9 cellular contexts compared by ENCODE assay signal in the genomic region with DNA sequence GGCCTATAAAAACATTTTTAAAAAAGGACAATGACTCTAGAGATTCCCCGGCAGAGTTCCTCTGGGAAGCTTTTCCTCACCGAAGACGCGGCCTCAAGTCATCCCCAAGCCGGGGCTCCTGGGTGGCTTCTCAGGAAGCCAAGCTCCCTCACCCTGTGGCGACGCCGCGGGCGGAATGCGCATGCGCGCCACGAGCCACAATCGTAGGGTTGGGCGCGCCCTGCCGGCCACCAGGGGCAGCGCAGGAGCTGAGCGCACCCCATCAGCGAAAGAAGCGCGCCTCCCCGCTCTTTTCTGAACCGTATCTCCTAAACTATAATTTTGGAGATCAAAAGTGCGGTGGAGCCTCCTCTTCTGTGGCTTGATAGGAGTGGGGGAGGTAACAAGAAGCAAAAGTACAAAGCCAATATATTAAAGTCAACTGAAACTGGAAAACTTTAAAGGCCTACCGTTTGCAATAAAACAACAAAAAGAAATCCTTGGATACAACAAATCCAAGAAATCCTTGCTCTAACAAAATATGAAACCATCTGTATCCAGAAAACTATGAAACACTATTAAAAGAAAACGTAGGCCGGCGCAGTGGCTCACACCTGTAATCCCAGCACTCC. TPM values are rescaled to one million over a fixed set of nuclear protein-coding genes. Genes with fewer than 3 reads are reported as not detected.
A peak's percentile ranks its signal among the peaks of the same experiment; 100 is the strongest.
DNase-seq lines count a peak whose midpoint lies in the region; ATAC-seq and TF ChIP-seq lines count a peak whose summit lies in the region.
"Had no signal": no experiment of that assay in that cellular context is flagged by ENCODE, and none has a peak within 500 bp of the region (broad histone marks: within the 10 kb centered on the region; RNA-seq: fewer than 3 reads in every experiment).

No MANE protein-coding gene starts in this region.

- TF ChIP-seq CTCF in foreskin fibroblast (IDR thresholded peaks at IDR 0.05; ENCODE audit: low read depth, low read length) (peak; percentile 45), ovary (IDR thresholded peaks at IDR 0.05) (peak; percentile 77 to 90 (median 82))

- H3K27ac ChIP-seq in ovary, result no peak overlapping the region
- no peak overlapping the region for H3K27ac ChIP-seq in thymus (ENCODE audit: low read depth)
- H3K27ac ChIP-seq: epithelial cell of prostate had no signal

- H3K4me1 Mint-ChIP-seq in activated T-helper 1 cell treated with anti-CD3 and anti-CD28 coated beads, Interleukin-12 subunit alpha, Interleukin-12 subunit beta, Interleukin-2, Interleukin-4 antibody, amounts not matched to agents 30 ng/mL and 10 ng/mL and 1 ng/mL, durations not matched to agents 14 hours and 24 hours and 36 hours (ENCODE audit: low read depth), result no peaks in the 10 kb centered on the region

- TF ChIP-seq POLR2A in ovary (IDR thresholded peaks at IDR 0.05), result no peak

- H3K4me3 ChIP-seq in foreskin fibroblast (ENCODE audit: low read depth in 1 of 2, low read length in 2 of 2) (no peak overlapping the region), ovary (peak overlapping the region; percentile 23), thymus (ENCODE audit: low read length) (peak overlapping the region; percentile 33)

- no peak overlapping the region for H3K27ac Mint-ChIP-seq in activated T-helper 1 cell treated with anti-CD3 and anti-CD28 coated beads, Interleukin-12 subunit alpha, Interleukin-12 subunit beta, Interleukin-2, Interleukin-4 antibody, amounts not matched to agents 30 ng/mL and 10 ng/mL and 1 ng/mL, durations not matched to agents 14 hours and 24 hours and 36 hours

- H3K4me3 Mint-ChIP-seq in activated T-helper 1 cell treated with anti-CD3 and anti-CD28 coated beads, Interleukin-12 subunit alpha, Interleukin-12 subunit beta, Interleukin-2, Interleukin-4 antibody, amounts not matched to agents 30 ng/mL and 10 ng/mL and 1 ng/mL, durations not matched to agents 14 hours and 24 hours and 36 hours, result no peak overlapping the region

- H3K9me3 Mint-ChIP-seq in activated T-helper 1 cell treated with anti-CD3 and anti-CD28 coated beads, Interleukin-12 subunit alpha, Interleukin-12 subunit beta, Interleukin-2, Interleukin-4 antibody, amounts not matched to agents 30 ng/mL and 10 ng/mL and 1 ng/mL, durations not matched to agents 14 hours and 24 hours and 36 hours, result peaks cover 14% of the 10 kb centered on the region

- peaks cover 11% of the 10 kb centered on the region for H3K27me3 Mint-ChIP-seq in activated T-helper 1 cell treated with anti-CD3 and anti-CD28 coated beads, Interleukin-12 subunit alpha, Interleukin-12 subunit beta, Interleukin-2, Interleukin-4 antibody, amounts not matched to agents 30 ng/mL and 10 ng/mL and 1 ng/mL, durations not matched to agents 14 hours and 24 hours and 36 hours (ENCODE audit: insufficient read depth)

- TF ChIP-seq EP300 in ovary (IDR thresholded peaks at IDR 0.05), result no peak

- no peaks in the 10 kb centered on the region for H3K9me3 ChIP-seq in ovary
- H3K9me3 ChIP-seq in thymus (ENCODE audit: control insufficient read depth), result peaks cover 6% of the 10 kb centered on the region

- ATAC-seq in HG03139 (IDR thresholded peaks at IDR 0.05; ENCODE audit: unreplicated experiment) (no peak), GM21423 (IDR thresholded peaks at IDR 0.05; ENCODE audit: unreplicated experiment) (no peak)

- peaks cover 8% of the 10 kb centered on the region for H3K36me3 Mint-ChIP-seq in activated T-helper 1 cell treated with anti-CD3 and anti-CD28 coated beads, Interleukin-12 subunit alpha, Interleukin-12 subunit beta, Interleukin-2, Interleukin-4 antibody, amounts not matched to agents 30 ng/mL and 10 ng/mL and 1 ng/mL, durations not matched to agents 14 hours and 24 hours and 36 hours (ENCODE audit: low read depth)

- intact Hi-C loops in activated T-helper 1 cell treated with anti-CD3 and anti-CD28 coated beads, Interleukin-12 subunit alpha, Interleukin-12 subunit beta, Interleukin-2, Interleukin-4 antibody, amounts not matched to agents 30 ng/mL and 10 ng/mL and 1 ng/mL, durations not matched to agents 14 hours and 24 hours and 36 hours (cut with micrococcal nuclease), result loop anchor here (1.0 to 2.0 kb wide), 2 partner anchors 18 to 76 kb away; a partner anchor contains a TSS
- intact Hi-C loops in ovary (cut with DNase I), result no loop called here

- H3K4me1 ChIP-seq in ovary (ENCODE audit: insufficient read depth), result peaks cover 3% of the 10 kb centered on the region
- peaks cover 8% of the 10 kb centered on the region for H3K4me1 ChIP-seq in thymus (ENCODE audit: control insufficient read depth, insufficient read depth, low read length)

- peak; percentile 8 for DNase-seq in NK-92 (lab: John Stamatoyannopoulos, UW; ENCODE audit: unreplicated experiment)
- no peak for DNase-seq in NK-92 treated with Interleukin-12 subunit alpha and Interleukin-12 subunit beta, amount 100 ng/mL, for 24 hours (lab: John Stamatoyannopoulos, UW)
- peak; percentile 80 for DNase-seq in activated T-helper 1 cell treated with anti-CD3 and anti-CD28 coated beads, Interleukin-12 subunit alpha, Interleukin-12 subunit beta, Interleukin-2, Interleukin-4 antibody, amounts not matched to agents 30 ng/mL and 10 ng/mL and 1 ng/mL, durations not matched to agents 14 hours and 24 hours and 36 hours (ENCODE audit: low spot score)
- peak; percentile 34 to 84 for DNase-seq in foreskin fibroblast
- peak; percentile 86 to 91 (median 88) for DNase-seq in ovary

- H3K36me3 ChIP-seq in ovary (no peaks in the 10 kb centered on the region), thymus (ENCODE audit: control insufficient read depth, insufficient read depth) (no peaks in the 10 kb centered on the region)

- no peaks in the 10 kb centered on the region for H3K27me3 ChIP-seq in ovary
- H3K27me3 ChIP-seq in thymus (ENCODE audit: control insufficient read depth, insufficient read depth), result peaks cover 5% of the 10 kb centered on the region

- 5 to 8% (median 5%) methylated on average over 30 of the region's 30 CpGs for WGBS in ovary, 3 donors
- WGBS in thymus, result 8% methylated on average over 30 of the region's 30 CpGs

RNA-seq across cellular contexts. Expression of a gene that starts 17.4 kb away (rescaled TPM):
- 63.7 and 65.6 TPM in 2 replicates for total RNA-seq in activated T-helper 1 cell treated with anti-CD3 and anti-CD28 coated beads, Interleukin-12 subunit alpha, Interleukin-12 subunit beta, Interleukin-2, Interleukin-4 antibody, amounts not matched to agents 30 ng/mL and 10 ng/mL and 1 ng/mL, durations not matched to agents 14 hours and 24 hours and 36 hours
- 10 to 100 TPM; 11.7 to 36.4 (median 18.8) TPM for total RNA-seq in ovary
- polyA plus RNA-seq in ovary, result 10 to 100 TPM; 12.0 to 17.5 TPM
- polyA plus RNA-seq in thymus, result 85.4 TPM

RNA-seq across cellular contexts. Expression of a gene that starts 51.3 kb away (rescaled TPM):
- total RNA-seq in activated T-helper 1 cell treated with anti-CD3 and anti-CD28 coated beads, Interleukin-12 subunit alpha, Interleukin-12 subunit beta, Interleukin-2, Interleukin-4 antibody, amounts not matched to agents 30 ng/mL and 10 ng/mL and 1 ng/mL, durations not matched to agents 14 hours and 24 hours and 36 hours, result 6.3 and 7.5 TPM in 2 replicates
- 10 to 100 TPM in 5 of 7 donors, 1 to 10 TPM in 2; 8.3 to 20.9 (median 14.5) TPM for total RNA-seq in ovary
- polyA plus RNA-seq in ovary (10 to 100 TPM in 1 of 2 donors, 1 to 10 TPM in 1; 5.2 to 10.3 TPM), thymus (4.7 TPM)

Comparison
In these comparisons a context has a peak if more than half of its experiments do, and no peak if none do; other contexts are left out.
1. H3K4me3 ChIP-seq: peak in ovary (single experiment) and thymus (single experiment); none in foreskin fibroblast (0 of 2).